8 cellular contexts compared by ENCODE assay signal in genomic region chr5:140302786-140303639, GRCh38. TPM values are rescaled to one million over a fixed set of nuclear protein-coding genes. Genes with fewer than 3 reads are reported as not detected.
A peak's percentile ranks its signal among the peaks of the same experiment; 100 is the strongest.
DNase-seq lines count a peak whose midpoint lies in the region; ATAC-seq, FAIRE-seq and TF ChIP-seq lines count a peak whose summit lies in the region.

A gene with protein sequence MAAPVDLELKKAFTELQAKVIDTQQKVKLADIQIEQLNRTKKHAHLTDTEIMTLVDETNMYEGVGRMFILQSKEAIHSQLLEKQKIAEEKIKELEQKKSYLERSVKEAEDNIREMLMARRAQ (minus strand): TSS chr5:140303101. CDS start chr5:140303073, 28 bp downstream.

- peak within 1 kb of the TSS; percentile 87 for H3K4me3 ChIP-seq in MG63

- FAIRE-seq in H54 (lab: Jason Lieb, UNC), result peak; percentile 79

- no peaks in the 10 kb centered on the region for H3K9me3 Mint-ChIP-seq in nephron progenitor cell
- no peaks in the 10 kb centered on the region for H3K9me3 Mint-ChIP-seq in stimulated activated naive CD8-positive, alpha-beta T cell treated with anti-CD3 and anti-CD28 coated beads, Interleukin-15, amount 100 ng/mL, for 72 hours

- peaks cover 16% of the 10 kb centered on the region for H3K36me3 Mint-ChIP-seq in nephron progenitor cell (ENCODE audit: low read depth)

- peak within 1 kb of the TSS; percentile 99 for H3K27ac Mint-ChIP-seq in nephron progenitor cell
- peak within 1 kb of the TSS; percentile 99 for H3K27ac Mint-ChIP-seq in stimulated activated naive CD8-positive, alpha-beta T cell treated with anti-CD3 and anti-CD28 coated beads, Interleukin-15, amount 100 ng/mL, for 72 hours

- TF ChIP-seq CTCF in nephron progenitor cell (IDR thresholded peaks at IDR 0.05), result no peak

- DNase-seq in EL (peak; percentile 97), H54 (ENCODE audit: insufficient read length, low spot score) (peak; percentile 65), MG63 (peak; percentile 95), SHP77 treated with DMSO at 0.1 percent for 48 hours (lab: John Stamatoyannopoulos, UW) (peak; percentile 95), fibroblast of the conjunctiva (ENCODE audit: low read depth) (peak; percentile 95), nephron progenitor cell (peak; percentile 94)
- DNase-seq in activated effector memory CD4-positive, alpha-beta T cell treated with anti-CD3 and anti-CD28 coated beads, Interleukin-2, amount 50 U/mL, for 16 hours, result peak; percentile 96
- peak; percentile 86 to 92 for DNase-seq in stimulated activated naive CD8-positive, alpha-beta T cell treated with anti-CD3 and anti-CD28 coated beads, Interleukin-15, amount 100 ng/mL, for 72 hours

- H3K9me3 ChIP-seq in MG63, result no peaks in the 10 kb centered on the region

- H3K4me1 Mint-ChIP-seq in nephron progenitor cell, result peaks cover 34% of the 10 kb centered on the region
- H3K4me1 Mint-ChIP-seq in stimulated activated naive CD8-positive, alpha-beta T cell treated with anti-CD3 and anti-CD28 coated beads, Interleukin-15, amount 100 ng/mL, for 72 hours, result peaks cover 21% of the 10 kb centered on the region

- no peaks in the 10 kb centered on the region for H3K27me3 ChIP-seq in MG63

- TF ChIP-seq POLR2A in H54 (IDR thresholded peaks at IDR 0.05; ENCODE audit: low read depth, low read length), result no peak; the same call in 1 of the 2 replicates

- H3K36me3 ChIP-seq in MG63, result peaks cover 19% of the 10 kb centered on the region

- peak; percentile 100 for ATAC-seq in stimulated activated naive CD8-positive, alpha-beta T cell treated with anti-CD3 and anti-CD28 coated beads, Interleukin-15, amount 100 ng/mL, for 72 hours

- H3K27me3 Mint-ChIP-seq in nephron progenitor cell (ENCODE audit: low read depth, poor library complexity), result peaks cover 20% of the 10 kb centered on the region
- H3K27me3 Mint-ChIP-seq in stimulated activated naive CD8-positive, alpha-beta T cell treated with anti-CD3 and anti-CD28 coated beads, Interleukin-15, amount 100 ng/mL, for 72 hours, result peaks cover 9% of the 10 kb centered on the region

- peak within 1 kb of the TSS; percentile 98 for H3K4me3 Mint-ChIP-seq in nephron progenitor cell
- peak within 1 kb of the TSS; percentile 98 to 99 for H3K4me3 Mint-ChIP-seq in stimulated activated naive CD8-positive, alpha-beta T cell treated with anti-CD3 and anti-CD28 coated beads, Interleukin-15, amount 100 ng/mL, for 72 hours

RNA-seq across cellular contexts. Expression of the gene that starts here (rescaled TPM):
- total RNA-seq in MG63 (2014; rRNA removed; shearing (Covaris generic); ENCODE audit: low replicate concordance), result 240 and 304 TPM in 2 replicates

Comparison
In these comparisons a context has a peak if more than half of its experiments do, and no peak if none do; other contexts are left out.
1. Peak in every context shown above with its lines: DNase-seq, ATAC-seq and H3K4me3 ChIP-seq.